9 cellular contexts compared by ENCODE assay signal in the genomic region with DNA sequence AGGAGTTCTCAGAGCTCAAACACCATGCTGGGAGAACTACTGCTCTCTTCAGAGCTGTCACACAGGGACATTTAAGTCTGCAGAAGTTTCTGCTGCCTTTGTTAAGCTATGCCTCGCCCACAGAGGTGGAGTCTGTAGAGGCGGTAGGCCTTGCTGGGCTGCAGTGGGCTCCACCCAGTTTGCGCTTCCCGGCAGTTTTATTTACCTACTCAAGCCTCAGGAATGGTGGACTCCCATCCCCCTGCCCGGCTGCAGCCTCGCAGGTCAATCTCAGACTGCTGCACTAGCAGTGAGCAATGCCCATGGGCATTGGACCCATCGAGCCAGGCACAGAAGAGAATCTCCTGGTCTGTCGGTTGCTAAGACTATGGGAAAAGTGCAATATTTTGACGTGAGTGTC.
"Had no signal": no experiment of that assay in that cellular context is flagged by ENCODE, and none has a peak within 500 bp of the region (broad histone marks: within the 10 kb centered on the region; RNA-seq: fewer than 3 reads in every experiment).

No MANE protein-coding gene starts in this region.

- H3K36me3 ChIP-seq: HAP-1 had no signal

- H3K4me3 ChIP-seq: GM23248, HAP-1, K562 had no signal

- DNase-seq: GM23248, GOT3, H7, HFFc6, IMR-90, KG1 had no signal

- H3K27ac ChIP-seq: GM23248 had no signal

- H3K9me3 ChIP-seq: HAP-1 had no signal

- FAIRE-seq: HTR-8/SVneo, K562 had no signal

- H3K4me1 ChIP-seq: HAP-1 had no signal
